8 cellular contexts compared by ENCODE assay signal in the genomic region with DNA sequence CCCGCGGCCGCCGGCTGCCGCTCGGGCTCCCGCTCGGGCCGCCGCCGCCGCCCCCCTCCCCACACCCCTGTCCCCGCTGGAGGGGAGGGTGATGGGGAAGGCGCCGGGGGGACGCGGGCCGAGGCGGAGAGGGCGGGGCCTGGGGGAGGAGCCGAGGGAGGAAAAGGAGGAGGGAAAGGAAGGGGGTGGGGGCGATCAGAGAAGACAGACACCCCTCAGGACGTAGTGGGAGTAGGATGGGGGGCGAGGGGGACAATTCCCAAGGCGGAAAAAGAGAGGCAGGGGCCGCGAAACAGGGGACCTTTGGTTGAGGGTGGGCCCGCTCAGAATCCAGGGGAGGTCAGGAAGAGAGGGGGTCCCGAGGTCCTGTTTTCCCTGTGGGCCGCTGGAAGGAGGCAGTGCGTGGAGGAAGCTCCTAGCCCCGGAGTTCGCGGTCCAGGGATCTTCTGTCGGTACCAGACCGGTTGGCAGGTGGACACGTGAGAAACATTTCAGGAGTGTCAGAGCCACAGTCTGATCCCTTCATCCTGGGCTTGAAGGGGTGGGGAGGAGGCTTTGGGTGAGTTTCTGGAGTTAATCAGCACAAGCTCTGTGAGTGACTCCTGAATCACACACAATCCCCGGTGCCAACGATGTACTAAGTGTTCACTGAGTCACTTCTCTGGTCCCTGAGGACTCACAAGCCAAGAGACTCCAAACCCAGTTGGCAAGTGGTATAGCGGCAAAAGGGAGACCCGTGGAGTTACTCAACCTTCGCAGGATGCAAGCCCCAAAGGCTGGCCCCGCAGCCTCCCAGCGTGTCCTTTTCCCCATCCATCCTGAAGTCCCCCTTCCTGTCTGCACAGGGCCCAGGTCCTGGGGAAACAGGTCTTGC. TPM values are rescaled to one million over a fixed set of nuclear protein-coding genes. Genes with fewer than 3 reads are reported as not detected.
DNase-seq lines count a peak whose midpoint lies in the region; ATAC-seq and TF ChIP-seq lines count a peak whose summit lies in the region.

A gene with protein sequence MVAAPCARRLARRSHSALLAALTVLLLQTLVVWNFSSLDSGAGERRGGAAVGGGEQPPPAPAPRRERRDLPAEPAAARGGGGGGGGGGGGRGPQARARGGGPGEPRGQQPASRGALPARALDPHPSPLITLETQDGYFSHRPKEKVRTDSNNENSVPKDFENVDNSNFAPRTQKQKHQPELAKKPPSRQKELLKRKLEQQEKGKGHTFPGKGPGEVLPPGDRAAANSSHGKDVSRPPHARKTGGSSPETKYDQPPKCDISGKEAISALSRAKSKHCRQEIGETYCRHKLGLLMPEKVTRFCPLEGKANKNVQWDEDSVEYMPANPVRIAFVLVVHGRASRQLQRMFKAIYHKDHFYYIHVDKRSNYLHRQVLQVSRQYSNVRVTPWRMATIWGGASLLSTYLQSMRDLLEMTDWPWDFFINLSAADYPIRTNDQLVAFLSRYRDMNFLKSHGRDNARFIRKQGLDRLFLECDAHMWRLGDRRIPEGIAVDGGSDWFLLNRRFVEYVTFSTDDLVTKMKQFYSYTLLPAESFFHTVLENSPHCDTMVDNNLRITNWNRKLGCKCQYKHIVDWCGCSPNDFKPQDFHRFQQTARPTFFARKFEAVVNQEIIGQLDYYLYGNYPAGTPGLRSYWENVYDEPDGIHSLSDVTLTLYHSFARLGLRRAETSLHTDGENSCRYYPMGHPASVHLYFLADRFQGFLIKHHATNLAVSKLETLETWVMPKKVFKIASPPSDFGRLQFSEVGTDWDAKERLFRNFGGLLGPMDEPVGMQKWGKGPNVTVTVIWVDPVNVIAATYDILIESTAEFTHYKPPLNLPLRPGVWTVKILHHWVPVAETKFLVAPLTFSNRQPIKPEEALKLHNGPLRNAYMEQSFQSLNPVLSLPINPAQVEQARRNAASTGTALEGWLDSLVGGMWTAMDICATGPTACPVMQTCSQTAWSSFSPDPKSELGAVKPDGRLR (minus strand): TSS at position 90 of the 874 bp plus-strand sequence. CDS start 164 bp downstream, outside the sequence.

- peaks cover 2 to 35% of the 10 kb centered on the region in 2 experiments; a peak in 2 of 4 replicates for H3K79me1 ChIP-seq in IMR-90 (ENCODE audit: low read depth in 1 of 2, low read length in 2 of 2)

- peak within 1 kb of the TSS; percentile 27; the same call in 1 of the 2 replicates for H2BK120ac ChIP-seq in IMR-90 (ENCODE audit: low read depth, low read length)

- peak within 1 kb of the TSS; percentile 7; the same call in 1 of the 2 replicates for H2AK5ac ChIP-seq in IMR-90 (ENCODE audit: low read depth, low read length)

- H4K20me1 ChIP-seq in IMR-90 (ENCODE audit: insufficient read depth, low read length): peaks cover 19% of the 10 kb centered on the region

- H3K9me1 ChIP-seq in IMR-90 (ENCODE audit: insufficient read depth, low read length): peaks cover 5% of the 10 kb centered on the region

- no peak within 1 kb of the TSS for H4K5ac ChIP-seq in IMR-90 (ENCODE audit: low read depth, low read length)

- in situ Hi-C loops in IMR-90 (cut with MboI; ENCODE audit: low sequenced_read_pairs): loop anchor here (25.0 kb wide), 2 partner anchors 259 to 609 kb away; no protein-coding TSS in a partner anchor

- H3K4me1 ChIP-seq in IMR-90 (ENCODE audit: control insufficient read depth, insufficient read depth, low read length): peaks cover 13% of the 10 kb centered on the region

- H3K4ac ChIP-seq in IMR-90 (ENCODE audit: low read depth, low read length): peak within 1 kb of the TSS; percentile 63

- 0 out of 2 replicates have a peak within 1 kb of the TSS, but pooled peaks have one; percentile 1 for H2BK20ac ChIP-seq in IMR-90 (ENCODE audit: low read depth, low read length)

- ATAC-seq in IMR-90 (ENCODE audit: low read depth) (peak; percentile 50), left colon (peak; percentile 36), GM18517 (IDR thresholded peaks at IDR 0.05; ENCODE audit: unreplicated experiment) (no peak)

- no TSS peak for BruUV-seq in IMR-90 (replicated peaks; lab: Mats Ljungman, UMichigan)

- intact Hi-C loops in IMR-90 (cut with micrococcal nuclease): no loop called here
- intact Hi-C loops in left colon (cut with DNase I, micrococcal nuclease): loop anchor here in 1 of 2 donors (10.0 kb wide), 1 partner anchor 104 kb away; no protein-coding TSS in a partner anchor

- no peaks in the 10 kb centered on the region for H3K9me3 ChIP-seq in IMR-90 (ENCODE audit: control insufficient read depth, insufficient read depth, low read length)

- peak; percentile 86 for DNase-seq in AG09319 (ENCODE audit: extremely low read depth, low read depth)
- DNase-seq in IMR-90: peak; percentile 94
- peak; percentile 55 to 69 for DNase-seq in left colon
- peak; percentile 59 to 66 for DNase-seq in stimulated activated CD4-positive, alpha-beta T cell treated with anti-CD3 and anti-CD28 coated beads, Interleukin-4, amount 100 ng/mL, for 4 hours
- no peak for DNase-seq in erythroblast (lab: John Stamatoyannopoulos, UW)

- TF ChIP-seq RAD21 in IMR-90 (IDR thresholded peaks at IDR 0.05; ENCODE audit: low read length): peak; percentile 14; the same call in 1 of the 2 replicates

- H2AFZ ChIP-seq in IMR-90 (replicated peaks; ENCODE audit: low read length, poor library complexity): peak within 1 kb of the TSS; percentile 91

- peak within 1 kb of the TSS; percentile 19 for H3K9ac ChIP-seq in IMR-90 (ENCODE audit: low read depth, low read length)

- no peak within 1 kb of the TSS for H4K91ac ChIP-seq in IMR-90 (ENCODE audit: insufficient read depth, low read depth, low read length)

- no peaks in the 10 kb centered on the region for H3K36me3 ChIP-seq in IMR-90 (ENCODE audit: control insufficient read depth, insufficient read depth, low read length)

- peak within 1 kb of the TSS; percentile 70 for H3K4me3 ChIP-seq in IMR-90 (ENCODE audit: insufficient read depth, low read depth, low read length)

- H3K18ac ChIP-seq in IMR-90 (ENCODE audit: low read depth, low read length): no peak within 1 kb of the TSS

- H3K27ac ChIP-seq in IMR-90 (ENCODE audit: insufficient read depth, low read length): peak within 1 kb of the TSS; percentile 48
- H3K27ac ChIP-seq in VCaP: peak within 1 kb of the TSS; percentile 34; the same call in 1 of the 2 replicates
- peak within 1 kb of the TSS; percentile 10 for H3K27ac ChIP-seq in cingulate gyrus (ENCODE audit: low read depth, low read length)

- H3K14ac ChIP-seq in IMR-90 (replicated peaks; ENCODE audit: low read depth, low read length): peak within 1 kb of the TSS; percentile 24; the same call in 1 of the 2 replicates

- H2AK9ac ChIP-seq in IMR-90 (replicated peaks; ENCODE audit: low read depth, low read length, poor library complexity): peak within 1 kb of the TSS; percentile 53

- peak; percentile 35; the same call in 1 of the 2 replicates for TF ChIP-seq POLR2A in IMR-90 (IDR thresholded peaks at IDR 0.05; ENCODE audit: low read depth, low read length)
- no peak for TF ChIP-seq POLR2A in erythroblast (IDR thresholded peaks at IDR 0.05; ENCODE audit: low read length)

- H2BK15ac ChIP-seq in IMR-90 (ENCODE audit: low read depth, low read length): peak within 1 kb of the TSS; percentile 49; the same call in 2 of the 3 replicates

- TF ChIP-seq CTCF in AG09319 (IDR thresholded peaks at IDR 0.05; ENCODE audit: low read depth, low read length) (no peak), IMR-90 (conservative IDR thresholded peaks at IDR 0.05; ENCODE audit: low read depth, low read length) (no peak), VCaP (conservative IDR thresholded peaks at IDR 0.05) (no peak)

- dilution Hi-C loops in IMR-90 (cut with HindIII; ENCODE audit: low sequenced_read_pairs, unreplicated experiment): no loop called here

- no peaks in the 10 kb centered on the region for H3K27me3 ChIP-seq in IMR-90 (ENCODE audit: control insufficient read depth, insufficient read depth, low read length)

- H3K23ac ChIP-seq in IMR-90 (ENCODE audit: low read depth, low read length): peak within 1 kb of the TSS; percentile 44

- H3K4me2 ChIP-seq in IMR-90 (ENCODE audit: low read depth, low read length): peak within 1 kb of the TSS; percentile 76

- H4K8ac ChIP-seq in IMR-90 (ENCODE audit: low read depth in 2 of 2, low read length in 2 of 2): peak within 1 kb of the TSS in 1 of 2 experiments; percentile 41; a peak in 1 of 4 replicates

- POLR2A ChIA-PET in IMR-90 (lab: Charles Lee; ENCODE audit: unreplicated experiment): interaction anchor here (0.5 kb wide), 1 partner anchor 609 kb away, joined by 14 read pairs; no protein-coding TSS in a partner anchor

- CTCF ChIA-PET in IMR-90 (lab: Yijun Ruan, JAX): interaction anchor here (1.3 kb wide), 1 partner anchor 108 kb away, joined by 3 read pairs; no protein-coding TSS in a partner anchor

- WGBS in IMR-90 (ENCODE audit: extremely low coverage in 2 of 2, insufficient read length in 1 of 2), 2 experiments: 0% methylated on average over 4 of the region's 44 CpGs; no CpG with 5 or more reads in 1 of the 2 experiments

- no peak within 1 kb of the TSS for H3K56ac ChIP-seq in IMR-90 (ENCODE audit: extremely low read depth, insufficient read depth, low read length)

- H2BK5ac ChIP-seq in IMR-90 (ENCODE audit: low read depth, low read length, poor library complexity, severe bottlenecking): peak within 1 kb of the TSS; percentile 29

TF ChIP-seq in IMR-90, 13 proteins besides CTCF, POLR2A, EP300 and RAD21 (continues in another document):
- TF ChIP-seq MAZ (IDR thresholded peaks at IDR 0.05; ENCODE audit: borderline replicate concordance, low read depth, low read length) (peak; percentile 50; the same call in 1 of the 2 replicates), MAFK (IDR thresholded peaks at IDR 0.05; ENCODE audit: low read depth, low read length) (no peak), CHD1 (IDR thresholded peaks at IDR 0.05; ENCODE audit: low read depth, low read length) (no peak), MXI1 (IDR thresholded peaks at IDR 0.05; ENCODE audit: borderline replicate concordance, low read depth, low read length) (peak; percentile 17; the same call in 1 of the 2 replicates), RFX5 (IDR thresholded peaks at IDR 0.05; ENCODE audit: low read depth, low read length) (no peak), RCOR1 (IDR thresholded peaks at IDR 0.05; ENCODE audit: insufficient replicate concordance, low read length) (no peak)
- TF ChIP-seq, protein P1, sequence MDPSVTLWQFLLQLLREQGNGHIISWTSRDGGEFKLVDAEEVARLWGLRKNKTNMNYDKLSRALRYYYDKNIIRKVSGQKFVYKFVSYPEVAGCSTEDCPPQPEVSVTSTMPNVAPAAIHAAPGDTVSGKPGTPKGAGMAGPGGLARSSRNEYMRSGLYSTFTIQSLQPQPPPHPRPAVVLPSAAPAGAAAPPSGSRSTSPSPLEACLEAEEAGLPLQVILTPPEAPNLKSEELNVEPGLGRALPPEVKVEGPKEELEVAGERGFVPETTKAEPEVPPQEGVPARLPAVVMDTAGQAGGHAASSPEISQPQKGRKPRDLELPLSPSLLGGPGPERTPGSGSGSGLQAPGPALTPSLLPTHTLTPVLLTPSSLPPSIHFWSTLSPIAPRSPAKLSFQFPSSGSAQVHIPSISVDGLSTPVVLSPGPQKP (IDR thresholded peaks at IDR 0.05; ENCODE audit: borderline replicate concordance, low read depth, low read length): no peak

RNA-seq across cellular contexts. Expression of the gene that starts here (rescaled TPM):
- total RNA-seq in IMR-90 (2012; rRNA removed) (11.1 and 12.7 TPM in 2 replicates), left colon (10 to 100 TPM; 24.2 to 28.6 TPM)
- 9.0 and 9.7 TPM in 2 replicates for polyA plus RNA-seq in IMR-90 (2012; rRNA removed)
- 4.3 and 4.9 TPM in 2 replicates for polyA plus RNA-seq in IMR-90 (2012; cell fraction: cytosol; rRNA removed)
- polyA plus RNA-seq in IMR-90 (2012; cell fraction: nucleus; rRNA removed; ENCODE audit: low replicate concordance): 4.8 and 5.9 TPM in 2 replicates

Comparison
In these comparisons a context has a peak if more than half of its experiments do, and no peak if none do; other contexts are left out.
1. DNase-seq: peak in AG09319 (single experiment), IMR-90 (single experiment), left colon (2 of 2) and stimulated activated CD4-positive, alpha-beta T cell treated with anti-CD3 and anti-CD28 coated beads, Interleukin-4, amount 100 ng/mL, for 4 hours (2 of 2); none in erythroblast (0 of 2).
2. Peak in every context shown above with its lines, with median percentiles within 50 percentile points of each other: H3K27ac ChIP-seq.